1 cellular context compared by ENCODE assay signal in genomic region chr7:149669121-149669818, GRCh38.
TF ChIP-seq lines count a peak whose summit lies in the region.

No MANE protein-coding gene starts in this region.

TF ChIP-seq in HEK293, 187 proteins besides CTCF, POLR2A, EP300 and RAD21 (continued from another document):
- TF ChIP-seq ZNF366 (tag by site-specific recombination; conservative IDR thresholded peaks at IDR 0.05) (peak; percentile 61), ZFP41 (tag by site-specific recombination; IDR thresholded peaks at IDR 0.05; ENCODE audit: borderline replicate concordance) (no peak), ZNF747 (tag by site-specific recombination; IDR thresholded peaks at IDR 0.05) (no peak), OSR2 (tag by site-specific recombination; IDR thresholded peaks at IDR 0.05) (peak; percentile 7; the same call in 1 of the 2 replicates), ZNF692 (tag by site-specific recombination; IDR thresholded peaks at IDR 0.05) (no peak), ZNF623 (tag by site-specific recombination; IDR thresholded peaks at IDR 0.05) (no peak), PRDM1 (tag by site-specific recombination; IDR thresholded peaks at IDR 0.05) (peak; percentile 95), ZNF211 (tag by site-specific recombination; IDR thresholded peaks at IDR 0.05; ENCODE audit: low read depth) (no peak), ZNF239 (tag by site-specific recombination; IDR thresholded peaks at IDR 0.05) (0 out of 2 replicates have a peak, but pooled peaks have one; percentile 13), PRDM6 (tag by site-specific recombination; IDR thresholded peaks at IDR 0.05) (0 out of 2 replicates have a peak, but pooled peaks have one; percentile 13), ZXDB (tag by site-specific recombination; IDR thresholded peaks at IDR 0.05) (no peak; the same call in 1 of the 2 replicates), ZNF449 (tag by site-specific recombination; IDR thresholded peaks at IDR 0.05) (peak; percentile 55; the same call in 1 of the 2 replicates), KLF9 (tag by site-specific recombination; IDR thresholded peaks at IDR 0.05; ENCODE audit: low read depth) (0 out of 2 replicates have a peak, but pooled peaks have one; percentile 9), BCL11A (tag by site-specific recombination; IDR thresholded peaks at IDR 0.05; ENCODE audit: low read depth) (0 out of 2 replicates have a peak, but pooled peaks have one; percentile 25), KLF8 (tag by site-specific recombination; IDR thresholded peaks at IDR 0.05) (no peak), HIC1 (tag by site-specific recombination; IDR thresholded peaks at IDR 0.05) (no peak), SCRT1 (tag by site-specific recombination; IDR thresholded peaks at IDR 0.05; ENCODE audit: borderline replicate concordance) (no peak), EGR2 (tag by site-specific recombination; IDR thresholded peaks at IDR 0.05; ENCODE audit: low read depth) (0 out of 2 replicates have a peak, but pooled peaks have one; percentile 26), ZNF248 (tag by site-specific recombination; IDR thresholded peaks at IDR 0.05) (no peak; the same call in 1 of the 2 replicates), ZNF324 (tag by site-specific recombination; IDR thresholded peaks at IDR 0.05) (no peak), BCL6B (tag by site-specific recombination; IDR thresholded peaks at IDR 0.05) (no peak), ZNF266 (tag by site-specific recombination; IDR thresholded peaks at IDR 0.05; ENCODE audit: low read depth) (no peak), ZBTB10 (tag by site-specific recombination; IDR thresholded peaks at IDR 0.05) (0 out of 2 replicates have a peak, but pooled peaks have one; percentile 25)
